ENCODE assay signal across 9 cellular contexts in genomic region chr14:51880810-51881580, GRCh38. TPM values are rescaled to one million over a fixed set of nuclear protein-coding genes. Genes with fewer than 3 reads are reported as not detected.
A peak's percentile ranks its signal among the peaks of the same experiment; 100 is the strongest.
DNase-seq lines count a peak whose midpoint lies in the region; ATAC-seq lines count a peak whose summit lies in the region.
"Had no signal": no experiment of that assay in that cellular context is flagged by ENCODE, and none has a peak within 500 bp of the region (broad histone marks: within the 10 kb centered on the region; RNA-seq: fewer than 3 reads in every experiment).

No MANE protein-coding gene starts in this region.

- no peak for ATAC-seq in activated naive CD4-positive, alpha-beta T cell treated with anti-CD3 and anti-CD28 coated beads, Interleukin-2, amount 50 U/mL, for 72 hours
- peak; percentile 50 for ATAC-seq in HG02759 (IDR thresholded peaks at IDR 0.05; ENCODE audit: unreplicated experiment)
- ATAC-seq in stimulated activated naive B cell treated with anti-CD40 and anti-IgM and Interleukin-4, amounts not matched to agents 10 μg/mL and 1 μg/mL and 100 μg/mL, for 72 hours (replicated peaks): peak; percentile 80 to 83

- H3K4me1 Mint-ChIP-seq in activated naive CD4-positive, alpha-beta T cell treated with anti-CD3 and anti-CD28 coated beads, Interleukin-2, amount 50 U/mL, for 24 hours: peaks cover 88% of the 10 kb centered on the region
- peaks cover 31 to 75% of the 10 kb centered on the region in 2 donors for H3K4me1 Mint-ChIP-seq in stimulated activated naive B cell treated with anti-CD40 and anti-IgM and Interleukin-4, amounts not matched to agents 10 μg/mL and 1 μg/mL and 100 μg/mL, for 72 hours

- H3K9ac ChIP-seq in adipocyte (ENCODE audit: low read length): peak overlapping the region; percentile 60

- H3K27me3 ChIP-seq in adipocyte (replicated peaks; ENCODE audit: control insufficient read depth, insufficient read depth, low read length): no peaks in the 10 kb centered on the region

- DNase-seq in activated naive CD4-positive, alpha-beta T cell treated with anti-CD3 and anti-CD28 coated beads, Interleukin-2, amount 50 U/mL, for 72 hours (ENCODE audit: low spot score in 2 of 2): no peak
- DNase-seq in adipocyte (ENCODE audit: low read depth): no peak
- DNase-seq in stimulated activated naive B cell treated with anti-CD40 and anti-IgM and Interleukin-4, amounts not matched to agents 10 μg/mL and 1 μg/mL and 100 μg/mL, for 72 hours: no peak
- DNase-seq in NCI-H526 (lab: John Stamatoyannopoulos, UW): no peak
- no peak for DNase-seq in C1 segment of cervical spinal cord (lab: John Stamatoyannopoulos, UW)
- DNase-seq in NCI-H774 (lab: John Stamatoyannopoulos, UW): no peak
- DNase-seq: activated effector memory CD4-positive, alpha-beta T cell treated with anti-CD3 and anti-CD28 coated beads, Interleukin-2, amount 50 U/mL, for 16 hours had no signal

- peak overlapping the region; percentile 77 for H3K27ac Mint-ChIP-seq in activated naive CD4-positive, alpha-beta T cell treated with anti-CD3 and anti-CD28 coated beads, Interleukin-2, amount 50 U/mL, for 24 hours
- no peak overlapping the region for H3K27ac Mint-ChIP-seq in activated naive CD4-positive, alpha-beta T cell treated with anti-CD3 and anti-CD28 coated beads, Interleukin-2, amount 50 U/mL, for 72 hours
- peak overlapping the region; percentile 99 for H3K27ac Mint-ChIP-seq in stimulated activated naive B cell treated with anti-CD40 and anti-IgM and Interleukin-4, amounts not matched to agents 10 μg/mL and 1 μg/mL and 100 μg/mL, for 72 hours

- peaks cover 30% of the 10 kb centered on the region for H3K36me3 Mint-ChIP-seq in activated naive CD4-positive, alpha-beta T cell treated with anti-CD3 and anti-CD28 coated beads, Interleukin-2, amount 50 U/mL, for 24 hours
- peaks cover 20 to 67% of the 10 kb centered on the region in 2 donors for H3K36me3 Mint-ChIP-seq in activated naive CD4-positive, alpha-beta T cell treated with anti-CD3 and anti-CD28 coated beads, Interleukin-2, amount 50 U/mL, for 72 hours
- peaks cover 8 to 32% of the 10 kb centered on the region in 2 donors for H3K36me3 Mint-ChIP-seq in stimulated activated naive B cell treated with anti-CD40 and anti-IgM and Interleukin-4, amounts not matched to agents 10 μg/mL and 1 μg/mL and 100 μg/mL, for 72 hours

- no peaks in the 10 kb centered on the region for H3K9me3 Mint-ChIP-seq in activated naive CD4-positive, alpha-beta T cell treated with anti-CD3 and anti-CD28 coated beads, Interleukin-2, amount 50 U/mL, for 24 hours
- peaks cover 0 to 11% of the 10 kb centered on the region in 2 donors for H3K9me3 Mint-ChIP-seq in activated naive CD4-positive, alpha-beta T cell treated with anti-CD3 and anti-CD28 coated beads, Interleukin-2, amount 50 U/mL, for 72 hours
- H3K9me3 Mint-ChIP-seq in stimulated activated naive B cell treated with anti-CD40 and anti-IgM and Interleukin-4, amounts not matched to agents 10 μg/mL and 1 μg/mL and 100 μg/mL, for 72 hours: no peaks in the 10 kb centered on the region

- no peaks in the 10 kb centered on the region for H3K27me3 Mint-ChIP-seq in activated naive CD4-positive, alpha-beta T cell treated with anti-CD3 and anti-CD28 coated beads, Interleukin-2, amount 50 U/mL, for 24 hours
- no peaks in the 10 kb centered on the region for H3K27me3 Mint-ChIP-seq in stimulated activated naive B cell treated with anti-CD40 and anti-IgM and Interleukin-4, amounts not matched to agents 10 μg/mL and 1 μg/mL and 100 μg/mL, for 72 hours

- peak overlapping the region; percentile 53 for H3K4me3 ChIP-seq in adipocyte (ENCODE audit: low read length)

- peaks cover 5% of the 10 kb centered on the region for H3K36me3 ChIP-seq in adipocyte (ENCODE audit: control insufficient read depth, insufficient read depth, low read length, severe bottlenecking)

- peaks cover 25% of the 10 kb centered on the region for H3K4me1 ChIP-seq in adipocyte (ENCODE audit: control insufficient read depth, insufficient read depth, low read length)

- H3K9me3 ChIP-seq in adipocyte (ENCODE audit: control insufficient read depth, low read length): no peaks in the 10 kb centered on the region

- H3K4me3 Mint-ChIP-seq in activated naive CD4-positive, alpha-beta T cell treated with anti-CD3 and anti-CD28 coated beads, Interleukin-2, amount 50 U/mL, for 24 hours: peak overlapping the region; percentile 7
- H3K4me3 Mint-ChIP-seq in stimulated activated naive B cell treated with anti-CD40 and anti-IgM and Interleukin-4, amounts not matched to agents 10 μg/mL and 1 μg/mL and 100 μg/mL, for 72 hours: peak overlapping the region; percentile 70 to 76

RNA-seq across cellular contexts. Expression of gene GNG2, which starts 20.6 kb away (rescaled TPM):
- total RNA-seq in activated naive CD4-positive, alpha-beta T cell treated with anti-CD3 and anti-CD28 coated beads, Interleukin-2, amount 50 U/mL, for 72 hours: 100 to 1,000 TPM in 1 of 2 donors, 10 to 100 TPM in 1; 79.8 to 121 TPM

Comparison
In these comparisons a context has a peak if more than half of its experiments do, and no peak if none do; other contexts are left out.
1. H3K27ac Mint-ChIP-seq: peak in activated naive CD4-positive, alpha-beta T cell treated with anti-CD3 and anti-CD28 coated beads, Interleukin-2, amount 50 U/mL, for 24 hours (single experiment) and stimulated activated naive B cell treated with anti-CD40 and anti-IgM and Interleukin-4, amounts not matched to agents 10 μg/mL and 1 μg/mL and 100 μg/mL, for 72 hours (single experiment); none in activated naive CD4-positive, alpha-beta T cell treated with anti-CD3 and anti-CD28 coated beads, Interleukin-2, amount 50 U/mL, for 72 hours (0 of 2).
2. ATAC-seq: peak in HG02759 (single experiment) and stimulated activated naive B cell treated with anti-CD40 and anti-IgM and Interleukin-4, amounts not matched to agents 10 μg/mL and 1 μg/mL and 100 μg/mL, for 72 hours (2 of 2); none in activated naive CD4-positive, alpha-beta T cell treated with anti-CD3 and anti-CD28 coated beads, Interleukin-2, amount 50 U/mL, for 72 hours (0 of 2).